In the genomic region with DNA sequence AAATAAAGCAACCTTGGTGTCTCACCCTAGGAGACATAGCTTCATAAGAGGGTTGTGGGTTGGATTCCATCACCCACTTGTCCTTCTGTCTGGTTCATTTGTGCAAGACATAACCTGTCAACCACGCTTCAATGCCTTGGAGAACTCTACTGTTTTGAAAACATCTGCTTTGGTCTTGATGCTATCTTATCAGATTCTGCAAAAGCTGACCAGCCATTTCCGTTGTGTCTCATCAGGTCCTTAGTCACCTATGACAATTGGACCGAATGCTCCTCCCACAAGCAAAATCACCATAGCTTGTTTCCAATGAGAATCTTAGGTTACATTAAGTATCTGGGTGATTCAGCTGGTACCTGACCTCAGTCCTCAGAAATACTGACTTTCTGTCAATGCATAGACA, we compare ENCODE assay signal across 8 cellular contexts. TPM values are rescaled to one million over a fixed set of nuclear protein-coding genes. Genes with fewer than 3 reads are reported as not detected.
DNase-seq lines count a peak whose midpoint lies in the region; ATAC-seq and TF ChIP-seq lines count a peak whose summit lies in the region.

No MANE protein-coding gene starts in this region.

- no peaks in the 10 kb centered on the region for H3K27me3 Mint-ChIP-seq in T-cell
- no peaks in the 10 kb centered on the region for H3K27me3 Mint-ChIP-seq in stimulated activated naive CD8-positive, alpha-beta T cell treated with anti-CD3 and anti-CD28 coated beads, Interleukin-15, amount 100 ng/mL, for 72 hours

- ATAC-seq in T-cell (replicated peaks in 1 of 4) (peak; percentile 60 to 76 (median 74)), omental fat pad (ENCODE audit: low FRiP score) (no peak)
- ATAC-seq in stimulated activated naive CD8-positive, alpha-beta T cell treated with anti-CD3 and anti-CD28 coated beads, Interleukin-15, amount 100 ng/mL, for 72 hours, result peak; percentile 79

- H3K36me3 ChIP-seq in brain microvascular endothelial cell (replicated peaks), result no peaks in the 10 kb centered on the region

- in situ Hi-C loops in brain microvascular endothelial cell (cut with HindIII; ENCODE audit: low pct_ligation_motif_present, low sequenced_read_pairs), result no loop called here

- H3K27ac ChIP-seq in brain microvascular endothelial cell, result peak overlapping the region; percentile 83

- TF ChIP-seq CTCF in brain microvascular endothelial cell (IDR thresholded peaks at IDR 0.05; ENCODE audit: low read depth, low read length, missing control alignments) (no peak), omental fat pad (IDR thresholded peaks at IDR 0.05) (no peak)

- CTCF ChIA-PET in T-cell (lab: Charles Lee), result interaction anchor here (0.7 to 3.3 kb wide), 12 partner anchors 11 to 64 kb away, joined by 3 to 16 read pairs (median 4); a partner anchor contains a TSS

- H3K4me3 Mint-ChIP-seq in T-cell, result peak overlapping the region; percentile 13 to 49 (median 17)
- peak overlapping the region; percentile 32 to 81 for H3K4me3 Mint-ChIP-seq in stimulated activated naive CD8-positive, alpha-beta T cell treated with anti-CD3 and anti-CD28 coated beads, Interleukin-15, amount 100 ng/mL, for 72 hours

- peak; percentile 63 for DNase-seq in stimulated activated naive CD4-positive, alpha-beta T cell treated with Interleukin-2 at 50 U/mL for 16 hours (lab: John Stamatoyannopoulos, UW)
- no peak for DNase-seq in stimulated activated naive CD4-positive, alpha-beta T cell (lab: John Stamatoyannopoulos, UW)
- DNase-seq in T-cell (peak in 28 of 34 experiments; percentile 6 to 52 (median 33)), brain microvascular endothelial cell (peak; percentile 92), NCI-H2029 (lab: John Stamatoyannopoulos, UW) (no peak), omental fat pad (ENCODE audit: low spot score) (no peak), inferior parietal cortex (ENCODE audit: extremely low spot score) (no peak)
- DNase-seq in stimulated activated naive CD8-positive, alpha-beta T cell treated with anti-CD3 and anti-CD28 coated beads, Interleukin-15, amount 100 ng/mL, for 72 hours, result peak; percentile 42 to 65

- peak overlapping the region; percentile 84 to 94 for H3K27ac Mint-ChIP-seq in T-cell
- H3K27ac Mint-ChIP-seq in stimulated activated naive CD8-positive, alpha-beta T cell treated with anti-CD3 and anti-CD28 coated beads, Interleukin-15, amount 100 ng/mL, for 72 hours, result peak overlapping the region; percentile 4 to 97

- no peaks in the 10 kb centered on the region for H3K9me3 Mint-ChIP-seq in T-cell
- no peaks in the 10 kb centered on the region for H3K9me3 Mint-ChIP-seq in stimulated activated naive CD8-positive, alpha-beta T cell treated with anti-CD3 and anti-CD28 coated beads, Interleukin-15, amount 100 ng/mL, for 72 hours

- H3K4me3 ChIP-seq in brain microvascular endothelial cell (ENCODE audit: low read depth, low read length), result no peak overlapping the region

- peaks cover 64 to 82% (median 79%) of the 10 kb centered on the region in 3 donors for H3K4me1 Mint-ChIP-seq in T-cell
- H3K4me1 Mint-ChIP-seq in stimulated activated naive CD8-positive, alpha-beta T cell treated with anti-CD3 and anti-CD28 coated beads, Interleukin-15, amount 100 ng/mL, for 72 hours, result peaks cover 91% of the 10 kb centered on the region

- H3K27me3 ChIP-seq in brain microvascular endothelial cell (replicated peaks), result no peaks in the 10 kb centered on the region

- POLR2A ChIA-PET in T-cell (lab: Charles Lee), result interaction anchor here (0.5 to 3.2 kb wide), 12 partner anchors 9 to 562 kb away, joined by 3 to 66 read pairs (median 4); a partner anchor contains a TSS

- peaks cover 52% of the 10 kb centered on the region for H3K36me3 Mint-ChIP-seq in T-cell

RNA-seq across cellular contexts. Expression of a gene that starts 35.4 kb away (rescaled TPM):
- 100 to 1,000 TPM in 2 of 5 donors, 10 to 100 TPM in 3; 79.5 to 141 (median 91.7) TPM for total RNA-seq in T-cell
- 10 to 100 TPM in 2 of 4 donors, 1 to 10 TPM in 2; 4.6 to 29.4 (median 10.5) TPM for total RNA-seq in omental fat pad

Comparison
In these comparisons a context has a peak if more than half of its experiments do, and no peak if none do; other contexts are left out.
1. DNase-seq: peak in stimulated activated naive CD4-positive, alpha-beta T cell treated with Interleukin-2 at 50 U/mL for 16 hours (single experiment), T-cell (28 of 34), brain microvascular endothelial cell (single experiment) and stimulated activated naive CD8-positive, alpha-beta T cell treated with anti-CD3 and anti-CD28 coated beads, Interleukin-15, amount 100 ng/mL, for 72 hours (2 of 2); none in stimulated activated naive CD4-positive, alpha-beta T cell (0 of 6), NCI-H2029 (single experiment), omental fat pad (single experiment) and inferior parietal cortex (single experiment).